In the genomic region with DNA sequence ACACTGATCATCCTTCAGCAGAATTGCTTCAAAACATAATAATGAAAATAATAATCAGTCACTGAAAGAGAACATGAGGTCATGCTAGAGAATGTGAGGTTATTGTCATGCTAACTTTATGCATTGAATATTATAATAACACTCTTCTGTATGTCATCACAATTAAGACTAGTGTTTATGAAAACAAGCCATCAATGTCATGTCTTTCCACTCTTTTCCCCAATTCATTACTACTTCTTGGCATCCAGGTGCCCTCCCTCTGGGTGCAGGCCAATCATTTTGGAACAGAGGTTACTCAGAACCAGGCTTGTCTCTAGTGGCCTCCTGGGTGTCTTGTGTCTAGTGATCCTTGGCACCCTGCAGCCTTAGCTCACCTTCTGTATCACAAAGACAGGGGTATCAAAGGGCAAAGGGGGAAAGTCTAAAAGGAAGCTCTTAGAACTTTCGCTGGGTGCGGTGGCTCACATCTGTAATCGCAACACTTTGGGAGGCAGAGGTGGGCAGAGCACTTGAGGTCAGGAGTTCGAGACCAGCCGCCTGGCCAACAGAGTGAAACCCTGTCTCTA, we compare ENCODE assay signal across 14 cellular contexts.
"Had no signal": no experiment of that assay in that cellular context is flagged by ENCODE, and none has a peak within 500 bp of the region (broad histone marks: within the 10 kb centered on the region; RNA-seq: fewer than 3 reads in every experiment).

No MANE protein-coding gene starts in this region.

- H3K4me3 ChIP-seq: smooth muscle cell, stomach, transverse colon had no signal

- H3K4me3 Mint-ChIP-seq: activated CD4-positive, alpha-beta memory T cell treated with anti-CD3 and anti-CD28 coated beads, Interleukin-2, amount 10 ng/mL, durations not matched to agents 7 days and 5 days; activated CD4-positive, alpha-beta T cell treated with anti-CD3 and anti-CD28 coated beads, Interleukin-2, amount 10 ng/mL, durations not matched to agents 24 days and 14 days; activated naive CD4-positive, alpha-beta T cell treated with anti-CD3 and anti-CD28 coated beads, Interleukin-2, amount 10 ng/mL, durations not matched to agents 7 days and 5 days; activated T-cell treated with anti-CD3 and anti-CD28 coated beads, Interleukin-2, amount 50 U/mL, for 72 hours; brain; nephron; stimulated activated memory B cell treated with anti-CD40 and anti-IgM and Interleukin-4, amounts not matched to agents 10 μg/mL and 1 μg/mL and 100 μg/mL, for 72 hours had no signal

- H3K36me3 ChIP-seq: stomach, transverse colon had no signal

- H3K9me3 Mint-ChIP-seq: activated CD4-positive, alpha-beta memory T cell treated with anti-CD3 and anti-CD28 coated beads, Interleukin-2, amount 10 ng/mL, durations not matched to agents 7 days and 5 days; activated CD4-positive, alpha-beta T cell treated with anti-CD3 and anti-CD28 coated beads, Interleukin-2, amount 10 ng/mL, durations not matched to agents 24 days and 14 days; activated naive CD4-positive, alpha-beta T cell treated with anti-CD3 and anti-CD28 coated beads, Interleukin-2, amount 10 ng/mL, durations not matched to agents 7 days and 5 days; nephron; stimulated activated memory B cell treated with anti-CD40 and anti-IgM and Interleukin-4, amounts not matched to agents 10 μg/mL and 1 μg/mL and 100 μg/mL, for 72 hours had no signal

- H3K27me3 Mint-ChIP-seq: activated CD4-positive, alpha-beta memory T cell treated with anti-CD3 and anti-CD28 coated beads, Interleukin-2, amount 10 ng/mL, durations not matched to agents 7 days and 5 days; activated naive CD4-positive, alpha-beta T cell treated with anti-CD3 and anti-CD28 coated beads, Interleukin-2, amount 10 ng/mL, durations not matched to agents 7 days and 5 days; brain; stimulated activated memory B cell treated with anti-CD40 and anti-IgM and Interleukin-4, amounts not matched to agents 10 μg/mL and 1 μg/mL and 100 μg/mL, for 72 hours had no signal

- H3K4me2 ChIP-seq: smooth muscle cell had no signal

- H3K27ac Mint-ChIP-seq: activated CD4-positive, alpha-beta memory T cell treated with anti-CD3 and anti-CD28 coated beads, Interleukin-2, amount 10 ng/mL, durations not matched to agents 7 days and 5 days; activated CD4-positive, alpha-beta T cell treated with anti-CD3 and anti-CD28 coated beads, Interleukin-2, amount 10 ng/mL, durations not matched to agents 24 days and 14 days; activated naive CD4-positive, alpha-beta T cell treated with anti-CD3 and anti-CD28 coated beads, Interleukin-2, amount 10 ng/mL, durations not matched to agents 7 days and 5 days; activated T-cell treated with anti-CD3 and anti-CD28 coated beads, Interleukin-2, amount 50 U/mL, for 72 hours; brain; nephron; stimulated activated memory B cell treated with anti-CD40 and anti-IgM and Interleukin-4, amounts not matched to agents 10 μg/mL and 1 μg/mL and 100 μg/mL, for 72 hours had no signal

- H3K27me3 ChIP-seq: stomach, transverse colon had no signal

- H3K36me3 Mint-ChIP-seq: activated naive CD4-positive, alpha-beta T cell treated with anti-CD3 and anti-CD28 coated beads, Interleukin-2, amount 10 ng/mL, durations not matched to agents 7 days and 5 days; brain; stimulated activated memory B cell treated with anti-CD40 and anti-IgM and Interleukin-4, amounts not matched to agents 10 μg/mL and 1 μg/mL and 100 μg/mL, for 72 hours had no signal

- H3K9me3 ChIP-seq: stomach, transverse colon had no signal

- ATAC-seq: activated CD4-positive, CD25-positive, alpha-beta regulatory T cell treated with anti-CD3 and anti-CD28 coated beads, Interleukin-2, amount 50 U/mL, for 24 hours; activated T-cell treated with anti-CD3 and anti-CD28 coated beads, Interleukin-2, amount 50 U/mL, for 72 hours; stimulated activated memory B cell treated with anti-CD40 and anti-IgM and Interleukin-4, amounts not matched to agents 10 μg/mL and 1 μg/mL and 100 μg/mL, for 72 hours had no signal

- H3K4me1 Mint-ChIP-seq: activated CD4-positive, alpha-beta memory T cell treated with anti-CD3 and anti-CD28 coated beads, Interleukin-2, amount 10 ng/mL, durations not matched to agents 7 days and 5 days; activated CD4-positive, alpha-beta T cell treated with anti-CD3 and anti-CD28 coated beads, Interleukin-2, amount 10 ng/mL, durations not matched to agents 24 days and 14 days; activated naive CD4-positive, alpha-beta T cell treated with anti-CD3 and anti-CD28 coated beads, Interleukin-2, amount 10 ng/mL, durations not matched to agents 7 days and 5 days; brain; stimulated activated memory B cell treated with anti-CD40 and anti-IgM and Interleukin-4, amounts not matched to agents 10 μg/mL and 1 μg/mL and 100 μg/mL, for 72 hours had no signal

- DNase-seq: activated CD4-positive, alpha-beta memory T cell treated with anti-CD3 and anti-CD28 coated beads, Interleukin-2, amount 10 ng/mL, durations not matched to agents 7 days and 5 days; activated CD4-positive, alpha-beta T cell treated with anti-CD3 and anti-CD28 coated beads, Interleukin-2, amount 10 ng/mL, durations not matched to agents 24 days and 14 days; activated effector memory CD4-positive, alpha-beta T cell treated with anti-CD3 and anti-CD28 coated beads, Interleukin-2, amount 50 U/mL, for 16 hours; activated naive CD4-positive, alpha-beta T cell treated with anti-CD3 and anti-CD28 coated beads, Interleukin-2, amount 10 ng/mL, durations not matched to agents 7 days and 5 days; activated T-cell treated with anti-CD3 and anti-CD28 coated beads, Interleukin-2, amount 50 U/mL, for 72 hours; effector memory CD4-positive, alpha-beta T cell; stimulated activated CD4-positive, alpha-beta T cell treated with anti-CD3 and anti-CD28 coated beads, Interleukin-15, amount 100 ng/mL, for 24 hours; stomach; transverse colon had no signal
